Comparison of ENCODE assay signal across 1 cellular context in genomic region chr3:46844397-46844796, GRCh38.
TF ChIP-seq lines count a peak whose summit lies in the region.

No MANE protein-coding gene starts in this region.

TF ChIP-seq in GM23338, 12 proteins besides CTCF, POLR2A, EP300 and RAD21:
- TF ChIP-seq CREB1 (CRISPR knock-in tag; IDR thresholded peaks at IDR 0.05; ENCODE audit: low read depth) = no peak
- no peak for TF ChIP-seq ZNF331 (CRISPR knock-in tag; IDR thresholded peaks at IDR 0.05; ENCODE audit: low read depth)
- TF ChIP-seq ZNF114 (CRISPR knock-in tag; IDR thresholded peaks at IDR 0.05) = no peak
- TF ChIP-seq ETS1 (IDR thresholded peaks at IDR 0.05) = no peak
- TF ChIP-seq, protein P1, sequence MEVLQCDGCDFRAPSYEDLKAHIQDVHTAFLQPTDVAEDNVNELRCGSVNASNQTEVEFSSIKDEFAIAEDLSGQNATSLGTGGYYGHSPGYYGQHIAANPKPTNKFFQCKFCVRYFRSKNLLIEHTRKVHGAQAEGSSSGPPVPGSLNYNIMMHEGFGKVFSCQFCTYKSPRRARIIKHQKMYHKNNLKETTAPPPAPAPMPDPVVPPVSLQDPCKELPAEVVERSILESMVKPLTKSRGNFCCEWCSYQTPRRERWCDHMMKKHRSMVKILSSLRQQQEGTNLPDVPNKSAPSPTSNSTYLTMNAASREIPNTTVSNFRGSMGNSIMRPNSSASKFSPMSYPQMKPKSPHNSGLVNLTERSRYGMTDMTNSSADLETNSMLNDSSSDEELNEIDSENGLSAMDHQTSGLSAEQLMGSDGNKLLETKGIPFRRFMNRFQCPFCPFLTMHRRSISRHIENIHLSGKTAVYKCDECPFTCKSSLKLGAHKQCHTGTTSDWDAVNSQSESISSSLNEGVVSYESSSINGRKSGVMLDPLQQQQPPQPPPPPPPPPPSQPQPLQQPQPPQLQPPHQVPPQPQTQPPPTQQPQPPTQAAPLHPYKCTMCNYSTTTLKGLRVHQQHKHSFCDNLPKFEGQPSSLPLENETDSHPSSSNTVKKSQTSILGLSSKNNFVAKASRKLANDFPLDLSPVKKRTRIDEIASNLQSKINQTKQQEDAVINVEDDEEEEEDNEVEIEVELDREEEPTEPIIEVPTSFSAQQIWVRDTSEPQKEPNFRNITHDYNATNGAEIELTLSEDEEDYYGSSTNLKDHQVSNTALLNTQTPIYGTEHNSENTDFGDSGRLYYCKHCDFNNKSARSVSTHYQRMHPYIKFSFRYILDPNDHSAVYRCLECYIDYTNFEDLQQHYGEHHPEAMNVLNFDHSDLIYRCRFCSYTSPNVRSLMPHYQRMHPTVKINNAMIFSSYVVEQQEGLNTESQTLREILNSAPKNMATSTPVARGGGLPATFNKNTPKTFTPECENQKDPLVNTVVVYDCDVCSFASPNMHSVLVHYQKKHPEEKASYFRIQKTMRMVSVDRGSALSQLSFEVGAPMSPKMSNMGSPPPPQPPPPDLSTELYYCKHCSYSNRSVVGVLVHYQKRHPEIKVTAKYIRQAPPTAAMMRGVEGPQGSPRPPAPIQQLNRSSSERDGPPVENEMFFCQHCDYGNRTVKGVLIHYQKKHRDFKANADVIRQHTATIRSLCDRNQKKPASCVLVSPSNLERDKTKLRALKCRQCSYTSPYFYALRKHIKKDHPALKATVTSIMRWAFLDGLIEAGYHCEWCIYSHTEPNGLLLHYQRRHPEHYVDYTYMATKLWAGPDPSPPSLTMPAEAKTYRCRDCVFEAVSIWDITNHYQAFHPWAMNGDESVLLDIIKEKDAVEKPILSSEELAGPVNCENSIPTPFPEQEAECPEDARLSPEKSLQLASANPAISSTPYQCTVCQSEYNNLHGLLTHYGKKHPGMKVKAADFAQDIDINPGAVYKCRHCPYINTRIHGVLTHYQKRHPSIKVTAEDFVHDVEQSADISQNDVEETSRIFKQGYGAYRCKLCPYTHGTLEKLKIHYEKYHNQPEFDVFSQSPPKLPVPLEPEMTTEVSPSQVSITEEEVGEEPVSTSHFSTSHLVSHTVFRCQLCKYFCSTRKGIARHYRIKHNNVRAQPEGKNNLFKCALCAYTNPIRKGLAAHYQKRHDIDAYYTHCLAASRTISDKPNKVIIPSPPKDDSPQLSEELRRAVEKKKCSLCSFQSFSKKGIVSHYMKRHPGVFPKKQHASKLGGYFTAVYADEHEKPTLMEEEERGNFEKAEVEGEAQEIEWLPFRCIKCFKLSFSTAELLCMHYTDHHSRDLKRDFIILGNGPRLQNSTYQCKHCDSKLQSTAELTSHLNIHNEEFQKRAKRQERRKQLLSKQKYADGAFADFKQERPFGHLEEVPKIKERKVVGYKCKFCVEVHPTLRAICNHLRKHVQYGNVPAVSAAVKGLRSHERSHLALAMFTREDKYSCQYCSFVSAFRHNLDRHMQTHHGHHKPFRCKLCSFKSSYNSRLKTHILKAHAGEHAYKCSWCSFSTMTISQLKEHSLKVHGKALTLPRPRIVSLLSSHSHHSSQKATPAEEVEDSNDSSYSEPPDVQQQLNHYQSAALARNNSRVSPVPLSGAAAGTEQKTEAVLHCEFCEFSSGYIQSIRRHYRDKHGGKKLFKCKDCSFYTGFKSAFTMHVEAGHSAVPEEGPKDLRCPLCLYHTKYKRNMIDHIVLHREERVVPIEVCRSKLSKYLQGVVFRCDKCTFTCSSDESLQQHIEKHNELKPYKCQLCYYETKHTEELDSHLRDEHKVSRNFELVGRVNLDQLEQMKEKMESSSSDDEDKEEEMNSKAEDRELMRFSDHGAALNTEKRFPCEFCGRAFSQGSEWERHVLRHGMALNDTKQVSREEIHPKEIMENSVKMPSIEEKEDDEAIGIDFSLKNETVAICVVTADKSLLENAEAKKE (CRISPR knock-in tag; IDR thresholded peaks at IDR 0.05) = no peak
- TF ChIP-seq POLR2AphosphoS5 (IDR thresholded peaks at IDR 0.05; ENCODE audit: low read depth) = no peak
